Comparison of ENCODE assay signal across 32 cellular contexts in the genomic region with DNA sequence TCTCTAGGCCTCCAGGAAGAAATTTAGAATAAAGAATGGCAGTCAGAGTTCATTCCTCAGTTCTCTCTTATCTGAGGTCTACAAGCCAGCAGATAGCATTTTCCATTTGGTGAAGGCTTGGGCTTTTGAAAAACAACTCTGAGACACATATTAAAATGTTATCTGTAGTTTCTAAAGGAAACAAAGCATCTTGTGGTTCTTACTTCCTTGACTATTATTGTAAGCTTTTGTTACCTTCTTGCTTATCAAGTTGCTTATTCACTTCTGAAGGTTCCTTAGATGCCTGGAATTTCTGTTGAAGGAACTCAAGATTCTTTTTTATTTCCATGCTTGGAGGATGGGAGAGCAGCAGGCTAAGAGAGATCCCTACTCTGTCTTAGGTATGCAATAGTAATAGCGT.
DNase-seq lines count a peak whose midpoint lies in the region; ATAC-seq, FAIRE-seq and TF ChIP-seq lines count a peak whose summit lies in the region.
"Had no signal": no experiment of that assay in that cellular context is flagged by ENCODE, and none has a peak within 500 bp of the region (broad histone marks: within the 10 kb centered on the region; RNA-seq: fewer than 3 reads in every experiment).

No MANE protein-coding gene starts in this region.

- H3K36me3 Mint-ChIP-seq in activated naive CD4-positive, alpha-beta T cell treated with anti-CD3 and anti-CD28 coated beads, Interleukin-2, amount 50 U/mL, for 24 hours, result no peaks in the 10 kb centered on the region
- no peaks in the 10 kb centered on the region for H3K36me3 Mint-ChIP-seq in activated naive CD4-positive, alpha-beta T cell treated with anti-CD3 and anti-CD28 coated beads, Interleukin-2, amount 50 U/mL, for 72 hours
- H3K36me3 Mint-ChIP-seq in endodermal cell (ENCODE audit: low read depth), result peaks cover 7% of the 10 kb centered on the region
- H3K36me3 Mint-ChIP-seq: CD14-positive monocyte; CD8-positive, alpha-beta memory T cell had no signal

- H3K27me3 ChIP-seq in endodermal cell (ENCODE audit: control insufficient read depth, insufficient read depth, low read length, poor library complexity, severe bottlenecking), result no peaks in the 10 kb centered on the region
- H3K27me3 ChIP-seq in neuron (ENCODE audit: insufficient read depth, low read length), result no peaks in the 10 kb centered on the region
- no peaks in the 10 kb centered on the region for H3K27me3 ChIP-seq in HepG2 (ENCODE audit: control insufficient read depth in 1 of 2, insufficient read depth in 2 of 2, low read length in 2 of 2)
- H3K27me3 ChIP-seq: BE2C, SJCRH30 had no signal

- whole genome bisulfite sequencing in endodermal cell (ENCODE audit: insufficient coverage in 1 of 2, insufficient read length in 1 of 2), 2 experiments, result 63% methylated on average over 1 of the region's 1 CpG; no CpG with 5 or more reads in 1 of the 2 experiments
- WGBS in HepG2 (ENCODE audit: low lambda C conversion rate), result 42% methylated on average over 1 of the region's 1 CpG

- H2AFZ ChIP-seq in neuron (ENCODE audit: low read depth, low read length) (peak overlapping the region; percentile 10), HepG2 (ENCODE audit: low read length) (no peak overlapping the region)

- no peak overlapping the region for H3K4me3 Mint-ChIP-seq in activated naive CD4-positive, alpha-beta T cell treated with anti-CD3 and anti-CD28 coated beads, Interleukin-2, amount 50 U/mL, for 24 hours
- H3K4me3 Mint-ChIP-seq in endodermal cell, result no peak overlapping the region
- H3K4me3 Mint-ChIP-seq: CD14-positive monocyte; CD8-positive, alpha-beta memory T cell; HFFc6 had no signal

- POLR2A ChIA-PET in HepG2 (lab: Yijun Ruan, JAX), result no interaction called here

- CTCF ChIA-PET in HepG2 (lab: Yijun Ruan, JAX; ENCODE audit: low intra/inter-chr PET ratio, low total read pairs), result no interaction called here

- TF ChIP-seq EP300 in HepG2 (IDR thresholded peaks at IDR 0.05; ENCODE audit: low read depth in 2 of 2, low read length in 2 of 2), result no peak
- TF ChIP-seq EP300 in HepG2 (CRISPR knock-in tag; IDR thresholded peaks at IDR 0.05; ENCODE audit: borderline replicate concordance), result no peak

- H3K4me2 ChIP-seq in HepG2 (ENCODE audit: low read depth, low read length), result no peak overlapping the region

- DNase-seq in activated naive CD4-positive, alpha-beta T cell treated with anti-CD3 and anti-CD28 coated beads, Interleukin-2, amount 50 U/mL, for 72 hours (ENCODE audit: low spot score in 2 of 2), result no peak
- no peak for DNase-seq in endodermal cell
- DNase-seq in stimulated activated naive CD8-positive, alpha-beta T cell treated with anti-CD3 and anti-CD28 coated beads, Interleukin-15, Interleukin-2, amounts not matched to agents 100 U/mL and 50 U/mL, for 24 hours, result no peak
- DNase-seq in HepG2 (ENCODE audit: low spot score), result no peak
- no peak for DNase-seq in stimulated activated CD4-positive, alpha-beta T cell treated with anti-CD3 and anti-CD28 coated beads, Interleukin-4, amount 100 ng/mL, for 4 hours
- no peak for DNase-seq in pons (ENCODE audit: low spot score)
- DNase-seq: ACHN; BE2C; CD8-positive, alpha-beta memory T cell; DMS 273 treated with DMSO at 0.1 percent for 48 hours; DMS79; EL; GDM1; GOT3; HFFc6; Karpas-422; NCI-H1092; NCI-H1417 treated with DMSO at 0.1 percent for 48 hours; NCI-H1694 treated with DMSO at 0.1 percent for 48 hours; NCI-H2081 treated with DMSO at 0.1 percent for 48 hours; NCI-H2171 treated with DMSO at 0.1 percent for 48 hours; NCI-H524 treated with DMSO at 0.1 percent for 48 hours; NCI-H774; PC-3; SJCRH30 had no signal

- no peak for TF ChIP-seq RAD21 in HepG2 (CRISPR knock-in tag; IDR thresholded peaks at IDR 0.05)

- no peak overlapping the region for H3K27ac ChIP-seq in endodermal cell (ENCODE audit: low read depth, low read length)
- no peak overlapping the region for H3K27ac ChIP-seq in HepG2 (ENCODE audit: extremely low read length, insufficient read depth, low read length)
- H3K27ac ChIP-seq: 22Rv1, SJCRH30 had no signal

- peaks cover 7% of the 10 kb centered on the region for H3K9me3 ChIP-seq in endodermal cell (ENCODE audit: control insufficient read depth, low read length)
- no peaks in the 10 kb centered on the region for H3K9me3 ChIP-seq in neuron (ENCODE audit: low read length)
- no peaks in the 10 kb centered on the region for H3K9me3 ChIP-seq in HepG2 (ENCODE audit: low read length)
- H3K9me3 ChIP-seq: BE2C had no signal

- H3K9me3 Mint-ChIP-seq in activated naive CD4-positive, alpha-beta T cell treated with anti-CD3 and anti-CD28 coated beads, Interleukin-2, amount 50 U/mL, for 24 hours, result no peaks in the 10 kb centered on the region
- peaks cover 0 to 5% of the 10 kb centered on the region in 2 donors for H3K9me3 Mint-ChIP-seq in activated naive CD4-positive, alpha-beta T cell treated with anti-CD3 and anti-CD28 coated beads, Interleukin-2, amount 50 U/mL, for 72 hours
- peaks cover 17% of the 10 kb centered on the region for H3K9me3 Mint-ChIP-seq in endodermal cell

- H3K4me1 ChIP-seq in endodermal cell (ENCODE audit: control insufficient read depth, insufficient read depth, low read length) (peaks cover 12% of the 10 kb centered on the region), neuron (ENCODE audit: insufficient read depth, low read length) (peaks cover 8% of the 10 kb centered on the region), HepG2 (ENCODE audit: insufficient read depth, low read length) (no peaks in the 10 kb centered on the region)
- H3K4me1 ChIP-seq: BE2C, SJCRH30 had no signal

- FAIRE-seq in HepG2 (lab: Jason Lieb, UNC), result no peak
- FAIRE-seq: GM12878 had no signal

- peaks cover 7% of the 10 kb centered on the region for H3K27me3 Mint-ChIP-seq in activated naive CD4-positive, alpha-beta T cell treated with anti-CD3 and anti-CD28 coated beads, Interleukin-2, amount 50 U/mL, for 24 hours
- no peaks in the 10 kb centered on the region for H3K27me3 Mint-ChIP-seq in endodermal cell (ENCODE audit: insufficient read depth)
- H3K27me3 Mint-ChIP-seq: CD8-positive, alpha-beta memory T cell had no signal

- intact Hi-C loops in HepG2 (cut with micrococcal nuclease; ENCODE audit: unreplicated experiment), result no loop called here

- peak overlapping the region; percentile 43 for H3K4me3 ChIP-seq in endodermal cell (ENCODE audit: low read length)
- no peak overlapping the region for H3K4me3 ChIP-seq in neuron (ENCODE audit: low read length)
- no peak overlapping the region for H3K4me3 ChIP-seq in HepG2 (replicated peaks in 1 of 3; ENCODE audit: insufficient read depth in 1 of 3, low read depth in 2 of 3, low read length in 3 of 3)
- H3K4me3 ChIP-seq: GM12878, HAP-1, SJCRH30 had no signal

- no peaks in the 10 kb centered on the region for H3K79me2 ChIP-seq in HepG2 (ENCODE audit: insufficient read depth, low read length)

- no peaks in the 10 kb centered on the region for H4K20me1 ChIP-seq in HepG2 (ENCODE audit: insufficient read depth, low read length)

- peak overlapping the region; percentile 12 for H3K27ac Mint-ChIP-seq in activated naive CD4-positive, alpha-beta T cell treated with anti-CD3 and anti-CD28 coated beads, Interleukin-2, amount 50 U/mL, for 24 hours
- H3K27ac Mint-ChIP-seq in activated naive CD4-positive, alpha-beta T cell treated with anti-CD3 and anti-CD28 coated beads, Interleukin-2, amount 50 U/mL, for 72 hours, result no peak overlapping the region
- H3K27ac Mint-ChIP-seq in endodermal cell, result peak overlapping the region; percentile 50
- H3K27ac Mint-ChIP-seq: CD14-positive monocyte; CD8-positive, alpha-beta memory T cell; HFFc6 had no signal

- BruUV-seq in HepG2 (replicated peaks; lab: Mats Ljungman, UMichigan), result no TSS peak

- TF ChIP-seq CTCF in endodermal cell (conservative IDR thresholded peaks at IDR 0.05), result no peak
- TF ChIP-seq CTCF in HepG2 (CRISPR knock-in tag; IDR thresholded peaks at IDR 0.05), result no peak

- ATAC-seq in activated naive CD4-positive, alpha-beta T cell treated with anti-CD3 and anti-CD28 coated beads, Interleukin-2, amount 50 U/mL, for 72 hours, result no peak
- ATAC-seq in stimulated activated naive CD8-positive, alpha-beta T cell treated with anti-CD3 and anti-CD28 coated beads, Interleukin-15, Interleukin-2, amounts not matched to agents 100 U/mL and 50 U/mL, for 24 hours, result no peak
- no peak for ATAC-seq in HepG2
- ATAC-seq: GM12878, PC-3, Right ventricle myocardium inferior had no signal

- in situ Hi-C loops in HepG2 (cut with HindIII; ENCODE audit: extremely low pct_ligation_motif_present, low pct_unique_long_range_greater_than_20kb), result no loop called here

- no peaks in the 10 kb centered on the region for H3K4me1 Mint-ChIP-seq in activated naive CD4-positive, alpha-beta T cell treated with anti-CD3 and anti-CD28 coated beads, Interleukin-2, amount 50 U/mL, for 24 hours
- peaks cover 18% of the 10 kb centered on the region for H3K4me1 Mint-ChIP-seq in endodermal cell
- H3K4me1 Mint-ChIP-seq: CD14-positive monocyte; CD8-positive, alpha-beta memory T cell had no signal

- H3K9ac ChIP-seq in endodermal cell (ENCODE audit: extremely low read depth, low read length, poor library complexity, severe bottlenecking), result no peak overlapping the region
- no peak overlapping the region for H3K9ac ChIP-seq in HepG2 (ENCODE audit: insufficient read depth, low read depth, low read length)

- TF ChIP-seq POLR2A in HepG2 (IDR thresholded peaks at IDR 0.05; ENCODE audit: insufficient read depth in 1 of 2, low read depth in 2 of 2, low read length in 2 of 2), result no peak

- H3K36me3 ChIP-seq in endodermal cell (ENCODE audit: control insufficient read depth, insufficient read depth, low read length) (no peaks in the 10 kb centered on the region), neuron (ENCODE audit: insufficient read depth, low read length) (no peaks in the 10 kb centered on the region), HepG2 (replicated peaks in 1 of 2; ENCODE audit: control insufficient read depth in 1 of 2, insufficient read depth in 2 of 2, low read length in 2 of 2) (no peaks in the 10 kb centered on the region)
- H3K36me3 ChIP-seq: BE2C, HAP-1, SJCRH30 had no signal

TF ChIP-seq in HepG2, 621 proteins besides CTCF, POLR2A, EP300 and RAD21:
- TF ChIP-seq HDAC2 (CRISPR knock-in tag; IDR thresholded peaks at IDR 0.05) (no peak), SETDB1 (CRISPR knock-in tag; IDR thresholded peaks at IDR 0.05; ENCODE audit: borderline replicate concordance) (no peak)

Comparison
In these comparisons a context has a peak if more than half of its experiments do, and no peak if none do; other contexts are left out.
1. H3K27ac Mint-ChIP-seq: peak in activated naive CD4-positive, alpha-beta T cell treated with anti-CD3 and anti-CD28 coated beads, Interleukin-2, amount 50 U/mL, for 24 hours (single experiment) and endodermal cell (single experiment); none in activated naive CD4-positive, alpha-beta T cell treated with anti-CD3 and anti-CD28 coated beads, Interleukin-2, amount 50 U/mL, for 72 hours (0 of 2).